Comparison of ENCODE assay signal across 23 cellular contexts in genomic region chr2:127614731-127615130, GRCh38. TPM values are rescaled to one million over a fixed set of nuclear protein-coding genes. Genes with fewer than 3 reads are reported as not detected.
A peak's percentile ranks its signal among the peaks of the same experiment; 100 is the strongest.
DNase-seq lines count a peak whose midpoint lies in the region; FAIRE-seq and TF ChIP-seq lines count a peak whose summit lies in the region.
"Had no signal": no experiment of that assay in that cellular context is flagged by ENCODE, and none has a peak within 500 bp of the region (broad histone marks: within the 10 kb centered on the region; RNA-seq: fewer than 3 reads in every experiment).

No MANE protein-coding gene starts in this region.

- no peaks in the 10 kb centered on the region for H4K20me1 ChIP-seq in smooth muscle cell (ENCODE audit: low read depth)

- H3K9ac ChIP-seq in smooth muscle cell (ENCODE audit: low read depth), result no peak overlapping the region

- 11% methylated on average over 3 of the region's 3 CpGs for WGBS in smooth muscle cell (ENCODE audit: low lambda C conversion rate)

- peak; percentile 1 for DNase-seq in activated T-cell treated with anti-CD3 and anti-CD28 coated beads, Interleukin-2, amount 50 U/mL, for 1 hour
- DNase-seq in activated T-cell treated with anti-CD3 and anti-CD28 coated beads, Interleukin-2, amount 50 U/mL, for 24 hours, result no peak
- peak; percentile 40 for DNase-seq in MG63
- DNase-seq in fibroblast of mammary gland (ENCODE audit: low read depth), result peak; percentile 11
- DNase-seq in smooth muscle cell (lab: John Stamatoyannopoulos, UW; ENCODE audit: unreplicated experiment), result no peak
- DNase-seq in RCC 7860 (ENCODE audit: low spot score), result no peak
- DNase-seq in NCI-H187 treated with DMSO at 0.1 percent for 48 hours (lab: John Stamatoyannopoulos, UW), result no peak
- no peak for DNase-seq in central memory CD4-positive, alpha-beta T cell
- DNase-seq: activated CD4-positive, alpha-beta memory T cell treated with anti-CD3 and anti-CD28 coated beads, Interleukin-2, amount 10 ng/mL, durations not matched to agents 7 days and 5 days; anterior cingulate cortex; Calu3; heart right ventricle; NCI-H146; NCI-H510A; nucleus accumbens had no signal

- peak overlapping the region; percentile 7 for H3K4me2 ChIP-seq in smooth muscle cell

- H3F3A ChIP-seq in smooth muscle cell (ENCODE audit: low read depth), result no peaks in the 10 kb centered on the region

- peaks cover 2% of the 10 kb centered on the region; the same call in 1 of the 2 replicates for H3K9me3 ChIP-seq in MG63
- H3K9me3 ChIP-seq in smooth muscle cell (replicated peaks; ENCODE audit: low read depth), result no peaks in the 10 kb centered on the region

- H3K27me3 ChIP-seq in MG63, result no peaks in the 10 kb centered on the region
- H3K27me3 ChIP-seq in smooth muscle cell (ENCODE audit: low read depth), result no peaks in the 10 kb centered on the region
- H3K27me3 ChIP-seq: heart right ventricle, upper lobe of left lung had no signal

- peaks cover 10% of the 10 kb centered on the region for H3K9me3 Mint-ChIP-seq in activated T-cell treated with anti-CD3 and anti-CD28 coated beads, Interleukin-2, amount 50 U/mL, for 24 hours
- H3K9me3 Mint-ChIP-seq: activated CD4-positive, alpha-beta memory T cell treated with anti-CD3 and anti-CD28 coated beads, Interleukin-2, amount 10 ng/mL, durations not matched to agents 7 days and 5 days; activated T-helper 17 cell treated with anti-CD3 and anti-CD28 coated beads, Interleukin-2, amount 50 U/mL, for 72 hours had no signal

- no peak overlapping the region for H3K4me3 ChIP-seq in MG63
- H3K4me3 ChIP-seq in fibroblast of mammary gland (ENCODE audit: control insufficient read depth, low read depth, low read length), result no peak overlapping the region
- H3K4me3 ChIP-seq in smooth muscle cell, result no peak overlapping the region
- H3K4me3 ChIP-seq: heart right ventricle, K562, upper lobe of left lung had no signal

- no peaks in the 10 kb centered on the region for H3K79me2 ChIP-seq in smooth muscle cell (ENCODE audit: low read depth)

- peak overlapping the region; percentile 63 for H3K27ac ChIP-seq in smooth muscle cell (ENCODE audit: low read depth)
- H3K27ac ChIP-seq: heart right ventricle, upper lobe of left lung had no signal

- H3K36me3 ChIP-seq in MG63 (no peaks in the 10 kb centered on the region), smooth muscle cell (ENCODE audit: low read depth) (no peaks in the 10 kb centered on the region)
- H3K36me3 ChIP-seq: heart right ventricle, upper lobe of left lung had no signal

- H2AFZ ChIP-seq in smooth muscle cell (ENCODE audit: low read depth), result no peak overlapping the region

- H3K4me1 Mint-ChIP-seq in activated T-cell treated with anti-CD3 and anti-CD28 coated beads, Interleukin-2, amount 50 U/mL, for 24 hours (ENCODE audit: low read depth), result peaks cover 10% of the 10 kb centered on the region
- H3K4me1 Mint-ChIP-seq: activated CD4-positive, alpha-beta memory T cell treated with anti-CD3 and anti-CD28 coated beads, Interleukin-2, amount 10 ng/mL, durations not matched to agents 7 days and 5 days; activated T-helper 17 cell treated with anti-CD3 and anti-CD28 coated beads, Interleukin-2, amount 50 U/mL, for 72 hours; stimulated activated effector memory CD8-positive, alpha-beta T cell treated with anti-CD3 and anti-CD28 coated beads, Interleukin-12 subunit alpha, Interleukin-12 subunit beta, amount 100 ng/mL, for 72 hours had no signal

- H3K4me3 Mint-ChIP-seq in activated T-cell treated with anti-CD3 and anti-CD28 coated beads, Interleukin-2, amount 50 U/mL, for 24 hours, result no peak overlapping the region
- H3K4me3 Mint-ChIP-seq: activated CD4-positive, alpha-beta memory T cell treated with anti-CD3 and anti-CD28 coated beads, Interleukin-2, amount 10 ng/mL, durations not matched to agents 7 days and 5 days; activated T-helper 17 cell treated with anti-CD3 and anti-CD28 coated beads, Interleukin-2, amount 50 U/mL, for 72 hours; stimulated activated effector memory CD8-positive, alpha-beta T cell treated with anti-CD3 and anti-CD28 coated beads, Interleukin-12 subunit alpha, Interleukin-12 subunit beta, amount 100 ng/mL, for 72 hours had no signal

- FAIRE-seq in RCC 7860 (lab: Jason Lieb, UNC), result no peak
- FAIRE-seq: A204.1, colon, K562 had no signal

- no peak for TF ChIP-seq CTCF in fibroblast of mammary gland (conservative IDR thresholded peaks at IDR 0.05; ENCODE audit: control insufficient read depth, insufficient read depth, low read depth, low read length)
- TF ChIP-seq CTCF in smooth muscle cell (IDR thresholded peaks at IDR 0.05; ENCODE audit: borderline replicate concordance, insufficient read depth, poor library complexity, severe bottlenecking), result no peak

- no peaks in the 10 kb centered on the region for H3K36me3 Mint-ChIP-seq in activated T-cell treated with anti-CD3 and anti-CD28 coated beads, Interleukin-2, amount 50 U/mL, for 24 hours (ENCODE audit: low read depth)
- H3K36me3 Mint-ChIP-seq: stimulated activated effector memory CD8-positive, alpha-beta T cell treated with anti-CD3 and anti-CD28 coated beads, Interleukin-12 subunit alpha, Interleukin-12 subunit beta, amount 100 ng/mL, for 72 hours had no signal

- peaks cover 12% of the 10 kb centered on the region for H3K4me1 ChIP-seq in smooth muscle cell (ENCODE audit: low read depth)
- H3K4me1 ChIP-seq: heart right ventricle, upper lobe of left lung had no signal

- no peaks in the 10 kb centered on the region for H3K27me3 Mint-ChIP-seq in activated T-cell treated with anti-CD3 and anti-CD28 coated beads, Interleukin-2, amount 50 U/mL, for 24 hours

- H3K27ac Mint-ChIP-seq in activated T-cell treated with anti-CD3 and anti-CD28 coated beads, Interleukin-2, amount 50 U/mL, for 24 hours, result no peak overlapping the region
- H3K27ac Mint-ChIP-seq: activated CD4-positive, alpha-beta memory T cell treated with anti-CD3 and anti-CD28 coated beads, Interleukin-2, amount 10 ng/mL, durations not matched to agents 7 days and 5 days; activated T-helper 17 cell treated with anti-CD3 and anti-CD28 coated beads, Interleukin-2, amount 50 U/mL, for 72 hours; stimulated activated effector memory CD8-positive, alpha-beta T cell treated with anti-CD3 and anti-CD28 coated beads, Interleukin-12 subunit alpha, Interleukin-12 subunit beta, amount 100 ng/mL, for 72 hours had no signal

RNA-seq across cellular contexts. Expression of gene GPR17, which starts 31.2 kb away (rescaled TPM):
- total RNA-seq in MG63 (2014; rRNA removed; shearing (Covaris generic); ENCODE audit: low replicate concordance), result not detected in 2 replicates
- total RNA-seq in smooth muscle cell, result not detected in 2 replicates
- polyA plus RNA-seq in smooth muscle cell, result not detected in 2 replicates
- total RNA-seq: activated CD4-positive, alpha-beta memory T cell treated with anti-CD3 and anti-CD28 coated beads, Interleukin-2, amount 10 ng/mL, durations not matched to agents 7 days and 5 days; activated T-helper 17 cell treated with anti-CD3 and anti-CD28 coated beads, Interleukin-2, amount 50 U/mL, for 72 hours; Calu3; epithelial cell of proximal tubule; K562; kidney epithelial cell had no signal
- polyA plus RNA-seq: K562 had no signal

Comparison
In these comparisons a context has a peak if more than half of its experiments do, and no peak if none do; other contexts are left out.
1. DNase-seq: peak in activated T-cell treated with anti-CD3 and anti-CD28 coated beads, Interleukin-2, amount 50 U/mL, for 1 hour (single experiment), MG63 (single experiment) and fibroblast of mammary gland (single experiment); none in activated T-cell treated with anti-CD3 and anti-CD28 coated beads, Interleukin-2, amount 50 U/mL, for 24 hours (single experiment), smooth muscle cell (single experiment), RCC 7860 (single experiment), NCI-H187 treated with DMSO at 0.1 percent for 48 hours (single experiment) and central memory CD4-positive, alpha-beta T cell (single experiment).